Comparison of ENCODE assay signal across 8 cellular contexts in genomic region chr7:151315038-151315655, GRCh38. TPM values are rescaled to one million over a fixed set of nuclear protein-coding genes. Genes with fewer than 3 reads are reported as not detected.
DNase-seq lines count a peak whose midpoint lies in the region; ATAC-seq and TF ChIP-seq lines count a peak whose summit lies in the region.

No MANE protein-coding gene starts in this region.

- peak overlapping the region; percentile 10 for H3K9ac ChIP-seq in mesenchymal stem cell (ENCODE audit: low read length)

- H3K36me3 ChIP-seq in DOHH2 (ENCODE audit: control insufficient read depth, low read length) (no peaks in the 10 kb centered on the region), mesenchymal stem cell (ENCODE audit: control insufficient read depth in 1 of 2, insufficient read depth in 2 of 2, low read depth in 1 of 2, low read length in 2 of 2) (no peaks in the 10 kb centered on the region)
- no peaks in the 10 kb centered on the region for H3K36me3 ChIP-seq in effector memory CD4-positive, alpha-beta T cell (ENCODE audit: control insufficient read depth, insufficient read depth, low read length)

- no peak overlapping the region for H3K23ac ChIP-seq in mesenchymal stem cell (ENCODE audit: low read length in 2 of 2)

- no peaks in the 10 kb centered on the region for H3K27me3 ChIP-seq in DOHH2 (ENCODE audit: control insufficient read depth, low read length)
- H3K27me3 ChIP-seq in effector memory CD4-positive, alpha-beta T cell (replicated peaks; ENCODE audit: control insufficient read depth, insufficient read depth, low read length, poor library complexity, severe bottlenecking), result no peaks in the 10 kb centered on the region
- no peaks in the 10 kb centered on the region for H3K27me3 ChIP-seq in mesenchymal stem cell (ENCODE audit: control insufficient read depth in 1 of 2, insufficient read depth in 1 of 2, low read length in 2 of 2)

- no peaks in the 10 kb centered on the region for H4K20me1 ChIP-seq in DOHH2 (ENCODE audit: control insufficient read depth, insufficient read depth, low read depth, low read length)

- H3K14ac ChIP-seq in mesenchymal stem cell (ENCODE audit: low read length in 2 of 2), result no peak overlapping the region

- H3K9me2 ChIP-seq in DOHH2 (replicated peaks; ENCODE audit: control insufficient read depth, low read length), result no peaks in the 10 kb centered on the region

- no peak overlapping the region for H3K4ac ChIP-seq in mesenchymal stem cell (ENCODE audit: low read depth in 1 of 2, low read length in 2 of 2)

- no peaks in the 10 kb centered on the region for H3K27me3 Mint-ChIP-seq in activated CD8-positive, alpha-beta T cell treated with anti-CD3 and anti-CD28 coated beads for 36 hours

- no peaks in the 10 kb centered on the region for H3K79me1 ChIP-seq in mesenchymal stem cell (replicated peaks; ENCODE audit: low read length, poor library complexity, severe bottlenecking)

- no peak overlapping the region for H2BK15ac ChIP-seq in mesenchymal stem cell (ENCODE audit: low read depth, poor library complexity, severe bottlenecking)

- no peak overlapping the region for H2BK5ac ChIP-seq in mesenchymal stem cell (ENCODE audit: low read depth, low read length, poor library complexity, severe bottlenecking)

- H4K8ac ChIP-seq in mesenchymal stem cell (ENCODE audit: low read length), result no peak overlapping the region

- H4K91ac ChIP-seq in mesenchymal stem cell (ENCODE audit: low read length), result no peak overlapping the region

- WGBS in mesenchymal stem cell, result 32% methylated on average over 10 of the region's 13 CpGs

- H3K79me2 ChIP-seq in DOHH2 (ENCODE audit: control insufficient read depth, low read length), result no peaks in the 10 kb centered on the region

- H3K4me3 ChIP-seq in DOHH2 (ENCODE audit: low read length) (no peak overlapping the region), mesenchymal stem cell (ENCODE audit: insufficient read depth in 1 of 2, low read depth in 1 of 2, low read length in 2 of 2) (no peak overlapping the region)
- H3K4me3 ChIP-seq in effector memory CD4-positive, alpha-beta T cell (ENCODE audit: insufficient read depth, low read depth, low read length, poor library complexity, severe bottlenecking), result no peak overlapping the region

- peak; percentile 86 for TF ChIP-seq CTCF in DOHH2 (IDR thresholded peaks at IDR 0.05; ENCODE audit: low read depth, low read length, poor library complexity, severe bottlenecking)
- TF ChIP-seq CTCF in activated CD8-positive, alpha-beta T cell treated with anti-CD3 and anti-CD28 coated beads for 36 hours (IDR thresholded peaks at IDR 0.05), result peak; percentile 88

- peak; percentile 47 for ATAC-seq in HG02885 (IDR thresholded peaks at IDR 0.05; ENCODE audit: poor library complexity, unreplicated experiment)
- ATAC-seq in activated CD8-positive, alpha-beta T cell treated with anti-CD3 and anti-CD28 coated beads for 36 hours, result peak; percentile 89

- DNase-seq in NCI-H748 (lab: John Stamatoyannopoulos, UW; ENCODE audit: unreplicated experiment) (peak; percentile 64), mesenchymal stem cell (peak; percentile 62), cortex of kidney (lab: John Stamatoyannopoulos, UW) (no peak)
- DNase-seq in activated CD8-positive, alpha-beta T cell treated with anti-CD3 and anti-CD28 coated beads for 36 hours, result peak; percentile 87
- peak; percentile 52 to 71 (median 59) for DNase-seq in effector memory CD4-positive, alpha-beta T cell
- peak; percentile 46 to 66 for DNase-seq in stimulated activated CD8-positive, alpha-beta memory T cell treated with anti-CD3 and anti-CD28 coated beads, Interleukin-4, amount 100 ng/mL, for 1 hour (ENCODE audit: low read depth in 2 of 2, low spot score in 1 of 2)

- no peak overlapping the region for H2AFZ ChIP-seq in mesenchymal stem cell (ENCODE audit: low read depth, low read length)

- H3K4me2 ChIP-seq in DOHH2 (ENCODE audit: low read length) (no peak overlapping the region), mesenchymal stem cell (ENCODE audit: low read length, poor library complexity, severe bottlenecking) (no peak overlapping the region)

- no peak overlapping the region for H2BK120ac ChIP-seq in mesenchymal stem cell (ENCODE audit: low read depth, low read length)

- no peak overlapping the region for H2AK5ac ChIP-seq in mesenchymal stem cell (ENCODE audit: low read length, severe bottlenecking)

- H3K4me1 ChIP-seq in DOHH2 (ENCODE audit: control insufficient read depth, low read length), result peaks cover 7% of the 10 kb centered on the region; the same call in 1 of the 2 replicates
- no peaks in the 10 kb centered on the region for H3K4me1 ChIP-seq in effector memory CD4-positive, alpha-beta T cell (ENCODE audit: control insufficient read depth, insufficient read depth, low read length, poor library complexity, severe bottlenecking)
- no peaks in the 10 kb centered on the region for H3K4me1 ChIP-seq in mesenchymal stem cell (ENCODE audit: control insufficient read depth, insufficient read depth, low read depth, low read length)

- intact Hi-C loops in activated CD8-positive, alpha-beta T cell treated with anti-CD3 and anti-CD28 coated beads for 36 hours (cut with micrococcal nuclease), result loop anchor here (1.0 to 2.0 kb wide), 2 partner anchors 35 to 134 kb away; no protein-coding TSS in a partner anchor

- H3K18ac ChIP-seq in mesenchymal stem cell (ENCODE audit: low read depth in 1 of 2, low read length in 2 of 2), result no peak overlapping the region

- H3K9me3 Mint-ChIP-seq in activated CD8-positive, alpha-beta T cell treated with anti-CD3 and anti-CD28 coated beads for 36 hours, result peaks cover 11% of the 10 kb centered on the region

- POLR2A ChIA-PET in activated CD8-positive, alpha-beta T cell treated with anti-CD3 and anti-CD28 coated beads for 36 hours (lab: Charles Lee), result interaction anchor here (0.9 to 2.9 kb wide), 4 partner anchors 24 to 186 kb away, joined by 3 to 14 read pairs (median 4); partner anchors contain the start of gene NUB1

- no peak overlapping the region for H3K27ac Mint-ChIP-seq in activated CD8-positive, alpha-beta T cell treated with anti-CD3 and anti-CD28 coated beads for 36 hours

- no peaks in the 10 kb centered on the region for H3K36me3 Mint-ChIP-seq in activated CD8-positive, alpha-beta T cell treated with anti-CD3 and anti-CD28 coated beads for 36 hours (ENCODE audit: low read depth)

- H3K4me3 Mint-ChIP-seq in activated CD8-positive, alpha-beta T cell treated with anti-CD3 and anti-CD28 coated beads for 36 hours, result peak overlapping the region; percentile 5

- no peak overlapping the region for H2BK12ac ChIP-seq in mesenchymal stem cell (ENCODE audit: low read length in 2 of 2)

- no peak overlapping the region for H3K27ac ChIP-seq in DOHH2 (ENCODE audit: low read depth, low read length)
- no peak overlapping the region for H3K27ac ChIP-seq in effector memory CD4-positive, alpha-beta T cell (ENCODE audit: insufficient read depth, low read length, poor library complexity, severe bottlenecking)
- H3K27ac ChIP-seq in mesenchymal stem cell (ENCODE audit: low read length, poor library complexity, severe bottlenecking), result no peak overlapping the region

- peaks cover 10% of the 10 kb centered on the region for H3K4me1 Mint-ChIP-seq in activated CD8-positive, alpha-beta T cell treated with anti-CD3 and anti-CD28 coated beads for 36 hours (ENCODE audit: low read depth)

- CTCF ChIA-PET in activated CD8-positive, alpha-beta T cell treated with anti-CD3 and anti-CD28 coated beads for 36 hours (lab: Charles Lee), result interaction anchor here (0.6 to 9.0 kb wide), 37 partner anchors 10 to 498 kb away, joined by 3 to 226 read pairs (median 4); partner anchors contain the start of genes CHPF2 and NUB1

- H3K9me3 ChIP-seq in DOHH2 (ENCODE audit: control insufficient read depth, insufficient read depth, low read length) (peaks cover 37% of the 10 kb centered on the region), mesenchymal stem cell (ENCODE audit: control insufficient read depth, low read length) (peaks cover 12% of the 10 kb centered on the region)
- peaks cover 10% of the 10 kb centered on the region for H3K9me3 ChIP-seq in effector memory CD4-positive, alpha-beta T cell (ENCODE audit: control insufficient read depth, low read length)

- peaks cover 6% of the 10 kb centered on the region; the same call in 1 of the 2 replicates for H3F3A ChIP-seq in DOHH2 (ENCODE audit: control insufficient read depth, insufficient read depth)

RNA-seq across cellular contexts. Expression of gene NUB1, which starts 26.5 kb away (rescaled TPM):
- total RNA-seq in activated CD8-positive, alpha-beta T cell treated with anti-CD3 and anti-CD28 coated beads for 36 hours, result 10 to 100 TPM; 41.0 to 42.5 TPM
- polyA plus RNA-seq in mesenchymal stem cell (2013, experiment 1 of 2), result 48.2 TPM
- 46.8 TPM for polyA plus RNA-seq in mesenchymal stem cell (2013, experiment 2 of 2)
